10 cellular contexts compared by ENCODE assay signal in genomic region chr14:95597784-95598204, GRCh38.
DNase-seq lines count a peak whose midpoint lies in the region; TF ChIP-seq lines count a peak whose summit lies in the region.
"Had no signal": no experiment of that assay in that cellular context is flagged by ENCODE, and none has a peak within 500 bp of the region (broad histone marks: within the 10 kb centered on the region; RNA-seq: fewer than 3 reads in every experiment).

No MANE protein-coding gene starts in this region.

- no peaks in the 10 kb centered on the region for H3K36me3 ChIP-seq in endodermal cell (ENCODE audit: control insufficient read depth, insufficient read depth, low read length)

- no peak for TF ChIP-seq CTCF in endodermal cell (conservative IDR thresholded peaks at IDR 0.05)

- no peaks in the 10 kb centered on the region for H3K9me3 Mint-ChIP-seq in activated naive CD4-positive, alpha-beta T cell treated with anti-CD3 and anti-CD28 coated beads for 36 hours
- no peaks in the 10 kb centered on the region for H3K9me3 Mint-ChIP-seq in endodermal cell

- no peaks in the 10 kb centered on the region for H3K4me1 Mint-ChIP-seq in activated naive CD4-positive, alpha-beta T cell treated with anti-CD3 and anti-CD28 coated beads for 36 hours (ENCODE audit: low read depth)
- peaks cover 5% of the 10 kb centered on the region for H3K4me1 Mint-ChIP-seq in endodermal cell
- H3K4me1 Mint-ChIP-seq: T-cell had no signal

- H3K9ac ChIP-seq in endodermal cell (ENCODE audit: extremely low read depth, low read length, poor library complexity, severe bottlenecking), result no peak overlapping the region

- no peak overlapping the region for H3K27ac ChIP-seq in endodermal cell (ENCODE audit: low read depth, low read length)
- H3K27ac ChIP-seq: C4-2B had no signal

- no peaks in the 10 kb centered on the region for H3K36me3 Mint-ChIP-seq in activated naive CD4-positive, alpha-beta T cell treated with anti-CD3 and anti-CD28 coated beads for 36 hours (ENCODE audit: low read depth)
- no peaks in the 10 kb centered on the region for H3K36me3 Mint-ChIP-seq in endodermal cell (ENCODE audit: low read depth)
- H3K36me3 Mint-ChIP-seq: T-cell had no signal

- no peak overlapping the region for H3K4me3 Mint-ChIP-seq in activated naive CD4-positive, alpha-beta T cell treated with anti-CD3 and anti-CD28 coated beads for 36 hours
- peak overlapping the region; percentile 39 for H3K4me3 Mint-ChIP-seq in endodermal cell
- H3K4me3 Mint-ChIP-seq: T-cell had no signal

- peaks cover 25% of the 10 kb centered on the region for H3K27me3 Mint-ChIP-seq in activated naive CD4-positive, alpha-beta T cell treated with anti-CD3 and anti-CD28 coated beads for 36 hours (ENCODE audit: low read depth)
- peaks cover 24% of the 10 kb centered on the region for H3K27me3 Mint-ChIP-seq in endodermal cell (ENCODE audit: insufficient read depth)

- H3K27me3 ChIP-seq in endodermal cell (ENCODE audit: control insufficient read depth, insufficient read depth, low read length, poor library complexity, severe bottlenecking), result no peaks in the 10 kb centered on the region

- H3K4me3 ChIP-seq in endodermal cell (ENCODE audit: low read length), result peak overlapping the region; percentile 47

- H3K4me1 ChIP-seq in endodermal cell (ENCODE audit: control insufficient read depth, insufficient read depth, low read length), result no peaks in the 10 kb centered on the region

- CTCF ChIA-PET in activated naive CD4-positive, alpha-beta T cell treated with anti-CD3 and anti-CD28 coated beads for 36 hours (lab: Charles Lee), result no interaction called here

- 19 to 20% methylated on average over 17 to 19 of the region's 19 CpGs for WGBS in endodermal cell (ENCODE audit: insufficient coverage in 1 of 2, insufficient read length in 1 of 2), 2 experiments

- H3K27ac Mint-ChIP-seq in activated naive CD4-positive, alpha-beta T cell treated with anti-CD3 and anti-CD28 coated beads for 36 hours, result no peak overlapping the region
- H3K27ac Mint-ChIP-seq in endodermal cell, result peak overlapping the region; percentile 8
- H3K27ac Mint-ChIP-seq: T-cell had no signal

- H3K9me3 ChIP-seq in endodermal cell (ENCODE audit: control insufficient read depth, low read length), result no peaks in the 10 kb centered on the region

- DNase-seq in activated naive CD4-positive, alpha-beta T cell treated with anti-CD3 and anti-CD28 coated beads for 36 hours, result peak; percentile 28
- no peak for DNase-seq in activated naive CD4-positive, alpha-beta T cell treated with Interleukin-2 at 50 U/mL for 16 hours
- DNase-seq in NCI-H1694 (lab: John Stamatoyannopoulos, UW), result peak; percentile 94
- peak; percentile 89 for DNase-seq in endodermal cell
- peak; percentile 85 for DNase-seq in retina
- DNase-seq in NOMO-1 treated with DMSO at 0.1 percent for 48 hours (lab: John Stamatoyannopoulos, UW; ENCODE audit: unreplicated experiment), result no peak
- DNase-seq in HT-29 (ENCODE audit: low spot score), result no peak
- no peak for DNase-seq in epidermal melanocyte (ENCODE audit: insufficient read length, low spot score)

- intact Hi-C loops in activated naive CD4-positive, alpha-beta T cell treated with anti-CD3 and anti-CD28 coated beads for 36 hours (cut with micrococcal nuclease), result no loop called here

Comparison
In these comparisons a context has a peak if more than half of its experiments do, and no peak if none do; other contexts are left out.
1. DNase-seq: peak in activated naive CD4-positive, alpha-beta T cell treated with anti-CD3 and anti-CD28 coated beads for 36 hours (single experiment), NCI-H1694 (single experiment), endodermal cell (single experiment) and retina (single experiment); none in activated naive CD4-positive, alpha-beta T cell treated with Interleukin-2 at 50 U/mL for 16 hours (single experiment), NOMO-1 treated with DMSO at 0.1 percent for 48 hours (single experiment), HT-29 (single experiment) and epidermal melanocyte (single experiment).